8 cellular contexts compared by ENCODE assay signal in genomic region chr11:124758355-124759267, GRCh38.
A peak's percentile ranks its signal among the peaks of the same experiment; 100 is the strongest.
DNase-seq lines count a peak whose midpoint lies in the region; ATAC-seq lines count a peak whose summit lies in the region.

No MANE protein-coding gene starts in this region.

- peak; percentile 50 for ATAC-seq in HG02623 (IDR thresholded peaks at IDR 0.05; ENCODE audit: unreplicated experiment)

- peak overlapping the region; percentile 65 for H3K27ac ChIP-seq in cingulate gyrus (ENCODE audit: low read depth, low read length)

- DNase-seq in DMS 273 (lab: John Stamatoyannopoulos, UW; ENCODE audit: unreplicated experiment) (peak; percentile 87), DMS 273 treated with DMSO at 0.1 percent for 48 hours (lab: John Stamatoyannopoulos, UW) (no peak), NCI-H146 treated with DMSO at 0.1 percent for 48 hours (lab: John Stamatoyannopoulos, UW; ENCODE audit: unreplicated experiment) (peak; percentile 50), kidney glomerular epithelial cell (lab: John Stamatoyannopoulos, UW) (peak; percentile 31)
- peak; percentile 62 for DNase-seq in activated CD4-positive, CD25-positive, alpha-beta regulatory T cell treated with anti-CD3 and anti-CD28 coated beads, Interleukin-2, amount 50 U/mL, for 72 hours
- peak; percentile 70 to 79 for DNase-seq in stimulated activated CD4-positive, alpha-beta T cell treated with anti-CD3 and anti-CD28 coated beads, Interleukin-2, amount 100 ng/mL, for 24 hours
